1 cellular context compared by ENCODE assay signal in genomic region chr19:6661509-6662244, GRCh38.
TF ChIP-seq lines count a peak whose summit lies in the region.

No MANE protein-coding gene starts in this region.

TF ChIP-seq in GM12878, 131 proteins besides CTCF, POLR2A, EP300 and RAD21 (continued from another document):
- peak; percentile 54 for TF ChIP-seq SKIL (IDR thresholded peaks at IDR 0.05; ENCODE audit: low read depth, poor library complexity, severe bottlenecking)
- TF ChIP-seq EED (IDR thresholded peaks at IDR 0.05; ENCODE audit: low read depth), result peak; percentile 58
- TF ChIP-seq MTA2 (IDR thresholded peaks at IDR 0.05; ENCODE audit: low read depth), result peak; percentile 47; the same call in 1 of the 2 replicates
- 0 out of 2 replicates have a peak, but pooled peaks have one; percentile 14 for TF ChIP-seq TCF3 (IDR thresholded peaks at IDR 0.05; ENCODE audit: borderline replicate concordance, insufficient read depth, low read depth, low read length)
- peak; percentile 89 to 90 for TF ChIP-seq BHLHE40 (IDR thresholded peaks at IDR 0.05; ENCODE audit: borderline replicate concordance in 1 of 2, low read depth in 2 of 2, low read length in 1 of 2)
- peak; percentile 78 for TF ChIP-seq NBN (IDR thresholded peaks at IDR 0.05)
- TF ChIP-seq RELB (IDR thresholded peaks at IDR 0.05; ENCODE audit: low read depth), result peak; percentile 93
- peak; percentile 84 to 87 for TF ChIP-seq IKZF2 (IDR thresholded peaks at IDR 0.05)
- peak; percentile 43; the same call in 1 of the 2 replicates for TF ChIP-seq ZNF687 (IDR thresholded peaks at IDR 0.05)
- TF ChIP-seq IKZF1 (conservative IDR thresholded peaks at IDR 0.05), result peak; percentile 79
- peak; percentile 84 for TF ChIP-seq RUNX3 (IDR thresholded peaks at IDR 0.05; ENCODE audit: low read length)
- TF ChIP-seq CREB1 (IDR thresholded peaks at IDR 0.05; ENCODE audit: low read depth), result 0 out of 2 replicates have a peak, but pooled peaks have one; percentile 31
- peak; percentile 89 for TF ChIP-seq PKNOX1 (IDR thresholded peaks at IDR 0.05)
- TF ChIP-seq CREM (IDR thresholded peaks at IDR 0.05; ENCODE audit: low read depth), result peak; percentile 39; the same call in 1 of the 2 replicates
- TF ChIP-seq JUNB (IDR thresholded peaks at IDR 0.05), result peak; percentile 49; the same call in 1 of the 2 replicates
- TF ChIP-seq DPF2 (IDR thresholded peaks at IDR 0.05), result 0 out of 2 replicates have a peak, but pooled peaks have one; percentile 52
- TF ChIP-seq NFIC (IDR thresholded peaks at IDR 0.05; ENCODE audit: low read depth, low read length), result peak; percentile 69; the same call in 1 of the 2 replicates
- peak; percentile 98 for TF ChIP-seq RELA (IDR thresholded peaks at IDR 0.05; ENCODE audit: borderline replicate concordance, partially characterized antibody)
- peak; percentile 45; the same call in 1 of the 2 replicates for TF ChIP-seq ATF2 (IDR thresholded peaks at IDR 0.05; ENCODE audit: low read length)
- 0 out of 2 replicates have a peak, but pooled peaks have one; percentile 22 for TF ChIP-seq BCL11A (IDR thresholded peaks at IDR 0.05; ENCODE audit: low read depth, low read length)
- 0 out of 2 replicates have a peak, but pooled peaks have one; percentile 43 for TF ChIP-seq CBFB (IDR thresholded peaks at IDR 0.05; ENCODE audit: low read depth)
- TF ChIP-seq HDGF (IDR thresholded peaks at IDR 0.05), result 0 out of 2 replicates have a peak, but pooled peaks have one; percentile 59
- peak; percentile 72 for TF ChIP-seq RAD51 (IDR thresholded peaks at IDR 0.05)
- peak; percentile 27; the same call in 1 of the 3 replicates for TF ChIP-seq POU2F2 (IDR thresholded peaks at IDR 0.05; ENCODE audit: borderline replicate concordance, low read depth, low read length)
- TF ChIP-seq FOXM1 (IDR thresholded peaks at IDR 0.05; ENCODE audit: low read depth, low read length), result peak; percentile 61; the same call in 1 of the 2 replicates
- 0 out of 2 replicates have a peak, but pooled peaks have one; percentile 50 for TF ChIP-seq ZBED1 (IDR thresholded peaks at IDR 0.05; ENCODE audit: borderline replicate concordance)
- TF ChIP-seq ATF7 (IDR thresholded peaks at IDR 0.05; ENCODE audit: low read depth), result peak; percentile 58
TF ChIP-seq in GM12878: peak in this region for 30; not testable (repeated sequence) for 101.
